22 cellular contexts compared by ENCODE assay signal in the genomic region with DNA sequence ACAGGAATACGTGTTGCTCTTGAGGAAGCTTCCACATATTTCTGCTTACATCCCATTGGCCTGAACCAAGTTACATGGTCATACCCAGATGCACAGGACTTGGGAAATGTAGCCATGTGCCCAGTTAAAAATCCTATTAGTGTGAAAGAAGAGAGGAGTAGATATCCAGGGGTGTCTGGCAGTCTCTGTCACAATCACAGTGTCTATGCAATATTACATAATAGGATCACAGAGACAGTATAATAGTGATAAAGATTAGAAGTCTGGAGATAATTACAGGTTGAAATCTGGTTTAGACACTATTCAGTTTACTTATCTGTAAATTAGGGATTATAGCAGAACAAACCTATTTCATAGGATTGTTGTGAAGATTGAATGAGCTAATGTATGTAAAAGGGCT.
"Had no signal": no experiment of that assay in that cellular context is flagged by ENCODE, and none has a peak within 500 bp of the region (broad histone marks: within the 10 kb centered on the region; RNA-seq: fewer than 3 reads in every experiment).

No MANE protein-coding gene starts in this region.

- H3K27me3 ChIP-seq: gastrocnemius medialis, right atrium auricular region, thyroid gland, vagina had no signal

- H3K4me3 ChIP-seq: gastrocnemius medialis, left lung, prostate gland, right atrium auricular region, smooth muscle cell, stomach, thyroid gland, vagina had no signal

- H3K9me3 ChIP-seq: gastrocnemius medialis, prostate gland, thyroid gland, vagina had no signal

- H3K36me3 ChIP-seq: gastrocnemius medialis, left lung, prostate gland, right atrium auricular region, stomach, thyroid gland, vagina had no signal

- DNase-seq: cortex of kidney; effector memory CD8-positive, alpha-beta T cell; foreskin fibroblast; gastrocnemius medialis; head of caudate nucleus; left cardiac atrium; left lung; naive thymus-derived CD8-positive, alpha-beta T cell; nephron progenitor cell; nucleus accumbens; stimulated activated CD4-positive, alpha-beta T cell treated with anti-CD3 and anti-CD28 coated beads, Interleukin-12 subunit alpha, Interleukin-12 subunit beta, amount 100 ng/mL, for 4 hours; stimulated activated CD4-positive, alpha-beta T cell treated with anti-CD3 and anti-CD28 coated beads, Interleukin-1b, Interleukin-23, amount 100 ng/mL, for 48 hours; stimulated activated CD4-positive, alpha-beta T cell treated with anti-CD3 and anti-CD28 coated beads, Interleukin-4, amount 100 ng/mL, for 1 hour; stimulated activated CD8-positive, alpha-beta memory T cell treated with anti-CD3 and anti-CD28 coated beads, Interleukin-4, amount 100 ng/mL, for 48 hours; stimulated activated naive CD4-positive, alpha-beta T cell treated with Interleukin-2 at 50 U/mL for 16 hours; stomach; thyroid gland; trophoblast cell had no signal

- H3K4me1 ChIP-seq: gastrocnemius medialis, left lung, prostate gland, right atrium auricular region, stomach, thyroid gland, vagina had no signal

- H3K27ac ChIP-seq: gastrocnemius medialis, left lung, prostate gland, right atrium auricular region, stomach, thyroid gland, vagina had no signal

- H3K4me2 ChIP-seq: smooth muscle cell had no signal
